Comparison of ENCODE assay signal across 1 cellular context in the genomic region with DNA sequence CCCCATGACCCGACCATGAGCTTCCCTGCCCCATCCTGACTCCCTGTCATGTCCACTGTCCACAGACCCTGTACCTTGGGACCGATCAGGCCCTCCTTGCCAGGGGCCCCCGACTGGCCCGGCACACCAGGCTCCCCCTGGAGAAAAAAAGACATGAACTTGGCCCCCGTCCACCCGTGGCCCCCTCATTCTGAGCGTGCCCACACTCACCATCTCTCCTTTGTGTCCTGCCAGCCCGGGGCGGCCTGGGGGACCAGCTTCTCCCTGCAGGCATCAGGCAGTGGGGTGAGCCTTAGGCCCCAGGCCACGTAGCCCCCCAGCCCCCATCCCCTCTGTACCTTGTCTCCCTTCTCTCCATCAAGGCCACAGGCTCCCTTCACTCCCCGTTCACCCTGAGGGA.
TF ChIP-seq lines count a peak whose summit lies in the region.

No MANE protein-coding gene starts in this region.

TF ChIP-seq in SK-N-SH, 30 proteins besides CTCF, POLR2A, EP300 and RAD21:
- TF ChIP-seq NRF1 (IDR thresholded peaks at IDR 0.05; ENCODE audit: low read depth, low read length) (no peak), FOXM1 (IDR thresholded peaks at IDR 0.05; ENCODE audit: low read depth) (no peak), FOSL2 (IDR thresholded peaks at IDR 0.05; ENCODE audit: borderline replicate concordance, low read depth) (no peak), CHD2 (IDR thresholded peaks at IDR 0.05; ENCODE audit: low read length, partially characterized antibody) (no peak), MXI1 (IDR thresholded peaks at IDR 0.05; ENCODE audit: low read depth, low read length) (no peak), RFX5 (IDR thresholded peaks at IDR 0.05; ENCODE audit: low read length) (no peak), NFIC (IDR thresholded peaks at IDR 0.05; ENCODE audit: borderline replicate concordance) (no peak), POLR2AphosphoS5 (IDR thresholded peaks at IDR 0.05; ENCODE audit: low read depth, low read length) (no peak), GATA2 (CRISPR knock-in tag; IDR thresholded peaks at IDR 0.05) (no peak), REST (IDR thresholded peaks at IDR 0.05; ENCODE audit: low read depth, low read length) (no peak), IRF3 (IDR thresholded peaks at IDR 0.05; ENCODE audit: low read depth, low read length) (no peak), USF2 (IDR thresholded peaks at IDR 0.05; ENCODE audit: borderline replicate concordance, low read depth, low read length) (no peak)
